1 cellular context compared by ENCODE assay signal in the genomic region with DNA sequence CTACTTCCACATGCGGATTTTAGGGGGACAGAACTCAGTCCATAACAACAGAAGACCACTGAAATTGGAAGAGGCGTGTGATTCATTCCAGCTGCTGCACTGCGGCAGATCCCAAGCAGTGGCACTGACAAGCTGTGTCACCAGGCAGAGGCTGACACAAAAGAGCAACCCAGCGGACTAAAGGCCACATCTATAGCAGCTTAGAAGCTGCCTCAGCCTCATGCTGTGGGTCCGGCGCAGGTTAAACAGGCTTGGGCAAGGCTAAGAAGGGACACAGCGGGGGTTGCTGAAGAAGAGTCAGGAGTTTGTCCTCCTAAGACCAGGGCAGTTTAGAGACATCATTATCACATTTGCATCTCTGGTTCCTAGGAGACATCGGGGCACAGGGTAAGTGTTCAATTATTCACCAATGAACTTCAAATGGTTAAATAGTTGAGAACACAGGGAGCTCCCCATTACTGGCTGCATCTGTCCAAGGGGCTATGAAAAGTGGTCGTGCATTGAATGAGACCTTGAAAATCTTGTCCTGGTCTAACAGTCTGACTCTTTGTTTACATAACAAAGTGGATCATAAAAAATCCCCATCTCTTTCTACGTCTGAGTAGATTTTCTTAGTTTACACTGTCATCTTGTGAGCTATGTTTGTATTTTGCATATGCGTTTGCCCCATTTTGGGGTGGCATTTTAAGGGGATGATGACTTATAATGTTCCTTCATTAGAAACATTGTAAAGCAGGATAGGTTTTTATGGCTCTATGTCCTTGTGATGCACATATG.
TF ChIP-seq lines count a peak whose summit lies in the region.

No MANE protein-coding gene starts in this region.

TF ChIP-seq in SK-N-SH, 30 proteins besides CTCF, POLR2A, EP300 and RAD21 (continued from another document):
- TF ChIP-seq NFIC (IDR thresholded peaks at IDR 0.05; ENCODE audit: borderline replicate concordance) (no peak), MEF2A (IDR thresholded peaks at IDR 0.05; ENCODE audit: borderline replicate concordance, low read depth) (no peak), TEAD4 (IDR thresholded peaks at IDR 0.05; ENCODE audit: borderline replicate concordance, insufficient read depth) (no peak), YY1 (IDR thresholded peaks at IDR 0.05; ENCODE audit: low read depth) (no peak), GABPA (IDR thresholded peaks at IDR 0.05; ENCODE audit: low read depth) (no peak), RCOR1 (IDR thresholded peaks at IDR 0.05; ENCODE audit: low read length) (no peak), POLR2AphosphoS5 (IDR thresholded peaks at IDR 0.05; ENCODE audit: low read depth, low read length) (no peak), SMC3 (IDR thresholded peaks at IDR 0.05; ENCODE audit: low read depth, low read length) (no peak), EZH2phosphoT487 (IDR thresholded peaks at IDR 0.05; ENCODE audit: borderline replicate concordance, low read depth) (no peak)
- TF ChIP-seq, protein P1, sequence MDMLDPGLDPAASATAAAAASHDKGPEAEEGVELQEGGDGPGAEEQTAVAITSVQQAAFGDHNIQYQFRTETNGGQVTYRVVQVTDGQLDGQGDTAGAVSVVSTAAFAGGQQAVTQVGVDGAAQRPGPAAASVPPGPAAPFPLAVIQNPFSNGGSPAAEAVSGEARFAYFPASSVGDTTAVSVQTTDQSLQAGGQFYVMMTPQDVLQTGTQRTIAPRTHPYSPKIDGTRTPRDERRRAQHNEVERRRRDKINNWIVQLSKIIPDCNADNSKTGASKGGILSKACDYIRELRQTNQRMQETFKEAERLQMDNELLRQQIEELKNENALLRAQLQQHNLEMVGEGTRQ (IDR thresholded peaks at IDR 0.05; ENCODE audit: borderline replicate concordance, low read depth, low read length) = no peak
